11 cellular contexts compared by ENCODE assay signal in the genomic region with DNA sequence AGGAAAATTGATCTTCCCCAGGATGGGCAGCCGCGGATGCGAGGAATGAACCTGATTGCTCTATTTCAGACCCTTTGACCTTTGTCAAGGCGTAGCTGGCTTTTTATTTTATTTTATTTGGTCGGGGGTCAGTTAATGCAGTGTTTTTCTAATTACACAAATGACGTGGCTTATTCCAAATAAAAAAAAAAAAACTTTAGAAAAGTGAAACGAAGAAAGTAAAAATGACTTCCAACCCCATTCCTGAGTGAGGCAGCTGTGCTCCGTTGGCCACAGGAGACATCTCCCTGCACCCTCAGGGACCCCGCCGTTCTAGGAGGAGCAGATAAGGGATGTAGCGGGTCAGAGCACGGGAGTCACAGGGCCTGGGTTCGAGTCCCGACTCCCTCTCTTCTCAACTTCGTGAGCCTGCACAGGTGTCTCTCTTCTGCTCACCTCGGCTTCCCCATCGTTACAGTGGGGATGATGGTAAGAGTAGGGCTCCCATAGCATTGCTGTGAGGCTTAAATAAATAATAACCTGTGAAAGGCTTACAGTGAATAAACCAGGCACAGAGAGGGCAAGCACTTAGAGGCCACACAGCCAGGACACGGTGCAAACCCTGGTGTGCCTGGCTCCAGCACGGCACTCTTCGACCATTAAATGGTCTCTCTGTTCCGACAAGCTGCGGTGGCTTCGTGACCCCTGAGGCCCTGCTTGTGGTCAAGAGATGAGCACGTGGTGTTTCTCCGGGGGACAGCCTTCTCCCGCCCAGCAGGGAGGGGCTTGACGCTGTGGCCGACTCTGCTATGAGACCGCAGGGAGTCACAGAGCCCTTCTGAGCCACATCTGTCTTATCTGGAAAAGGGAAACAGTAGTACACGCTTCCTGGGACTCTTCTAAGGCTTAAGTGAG. TPM values are rescaled to one million over a fixed set of nuclear protein-coding genes. Genes with fewer than 3 reads are reported as not detected.
A peak's percentile ranks its signal among the peaks of the same experiment; 100 is the strongest.
DNase-seq lines count a peak whose midpoint lies in the region; ATAC-seq and TF ChIP-seq lines count a peak whose summit lies in the region.
"Had no signal": no experiment of that assay in that cellular context is flagged by ENCODE, and none has a peak within 500 bp of the region (broad histone marks: within the 10 kb centered on the region; RNA-seq: fewer than 3 reads in every experiment).

No MANE protein-coding gene starts in this region.

- H3K9me3 Mint-ChIP-seq in CD14-positive monocyte (peaks cover 0 to 7% (median 0%) of the 10 kb centered on the region in 7 donors), neural crest cell (no peaks in the 10 kb centered on the region)
- no peaks in the 10 kb centered on the region for H3K9me3 Mint-ChIP-seq in stimulated activated memory B cell treated with anti-CD40 and anti-IgM and Interleukin-4, amounts not matched to agents 10 μg/mL and 1 μg/mL and 100 μg/mL, for 72 hours
- H3K9me3 Mint-ChIP-seq: dendritic cell treated with granulocyte-macrophage colony-stimulating factor and Interleukin-4, amounts not matched to agents 40 ng/mL and 50 ng/mL, for 4 days had no signal

- peak overlapping the region; percentile 5 for H3K4me3 ChIP-seq in effector memory CD4-positive, alpha-beta T cell (ENCODE audit: insufficient read depth, low read depth, low read length, poor library complexity, severe bottlenecking)
- H3K4me3 ChIP-seq in dorsolateral prefrontal cortex, result peak overlapping the region in 1 of 59 donors; percentile 9
- H3K4me3 ChIP-seq: psoas muscle had no signal

- H3K4me1 Mint-ChIP-seq in CD14-positive monocyte, result peaks cover 4% of the 10 kb centered on the region
- no peaks in the 10 kb centered on the region for H3K4me1 Mint-ChIP-seq in neural crest cell
- H3K4me1 Mint-ChIP-seq in stimulated activated memory B cell treated with anti-CD40 and anti-IgM and Interleukin-4, amounts not matched to agents 10 μg/mL and 1 μg/mL and 100 μg/mL, for 72 hours, result peaks cover 10% of the 10 kb centered on the region

- H3K4me3 Mint-ChIP-seq in CD14-positive monocyte (no peak overlapping the region), neural crest cell (no peak overlapping the region)
- H3K4me3 Mint-ChIP-seq in stimulated activated memory B cell treated with anti-CD40 and anti-IgM and Interleukin-4, amounts not matched to agents 10 μg/mL and 1 μg/mL and 100 μg/mL, for 72 hours, result no peak overlapping the region

- H3K36me3 ChIP-seq in effector memory CD4-positive, alpha-beta T cell (ENCODE audit: control insufficient read depth, insufficient read depth, low read length), result no peaks in the 10 kb centered on the region
- H3K36me3 ChIP-seq: WERI-Rb-1 had no signal

- H3K9me3 ChIP-seq in effector memory CD4-positive, alpha-beta T cell (ENCODE audit: control insufficient read depth, low read length), result no peaks in the 10 kb centered on the region
- H3K9me3 ChIP-seq: psoas muscle had no signal

- peaks cover 48 to 71% (median 54%) of the 10 kb centered on the region in 3 donors for H3K27me3 Mint-ChIP-seq in CD14-positive monocyte (ENCODE audit: low read depth in 3 of 3)
- peaks cover 75% of the 10 kb centered on the region for H3K27me3 Mint-ChIP-seq in neural crest cell (ENCODE audit: low read depth)
- H3K27me3 Mint-ChIP-seq in stimulated activated memory B cell treated with anti-CD40 and anti-IgM and Interleukin-4, amounts not matched to agents 10 μg/mL and 1 μg/mL and 100 μg/mL, for 72 hours, result peaks cover 68% of the 10 kb centered on the region

- no peak for DNase-seq in CD14-positive monocyte (ENCODE audit: low spot score)
- DNase-seq in effector memory CD4-positive, alpha-beta T cell, result no peak
- DNase-seq in neural crest cell (ENCODE audit: low read depth, low spot score), result no peak
- DNase-seq in T-helper 9 cell, result no peak
- no peak for DNase-seq in dorsolateral prefrontal cortex

- H3K36me3 Mint-ChIP-seq in CD14-positive monocyte (peaks cover 0 to 3% of the 10 kb centered on the region in 2 donors), neural crest cell (ENCODE audit: low read depth) (no peaks in the 10 kb centered on the region)
- H3K36me3 Mint-ChIP-seq in stimulated activated memory B cell treated with anti-CD40 and anti-IgM and Interleukin-4, amounts not matched to agents 10 μg/mL and 1 μg/mL and 100 μg/mL, for 72 hours, result no peaks in the 10 kb centered on the region

- H3K27ac Mint-ChIP-seq in CD14-positive monocyte, result no peak overlapping the region
- no peak overlapping the region for H3K27ac Mint-ChIP-seq in neural crest cell (ENCODE audit: unreplicated experiment)
- H3K27ac Mint-ChIP-seq in stimulated activated memory B cell treated with anti-CD40 and anti-IgM and Interleukin-4, amounts not matched to agents 10 μg/mL and 1 μg/mL and 100 μg/mL, for 72 hours, result no peak overlapping the region
- H3K27ac Mint-ChIP-seq: dendritic cell treated with granulocyte-macrophage colony-stimulating factor and Interleukin-4, amounts not matched to agents 40 ng/mL and 50 ng/mL, for 4 days had no signal

- TF ChIP-seq CTCF in CD14-positive monocyte (IDR thresholded peaks at IDR 0.05) (peak; percentile 69), LNCAP (IDR thresholded peaks at IDR 0.05) (peak; percentile 1; the same call in 1 of the 2 replicates), neural crest cell (conservative IDR thresholded peaks at IDR 0.05) (peak; percentile 34), dorsolateral prefrontal cortex (IDR thresholded peaks at IDR 0.05 in 54 of 56, conservative IDR thresholded peaks at IDR 0.05 in 2 of 56; ENCODE audit: low read depth in 1 of 56, partially characterized antibody in 56 of 56) (peak in 18 of 56 donors; percentile 0 to 47 (median 14))

- intact Hi-C loops in CD14-positive monocyte (cut with micrococcal nuclease) (loop anchor here in 1 of 2 donors (5.0 kb wide), 1 partner anchor 703 kb away; no protein-coding TSS in a partner anchor), dorsolateral prefrontal cortex (cut with DNase I) (loop anchor here in 1 of 2 donors (2.0 kb wide), 1 partner anchor 702 kb away; no protein-coding TSS in a partner anchor)

- ATAC-seq in stimulated activated memory B cell treated with anti-CD40 and anti-IgM and Interleukin-4, amounts not matched to agents 10 μg/mL and 1 μg/mL and 100 μg/mL, for 72 hours, result no peak
- no peak for ATAC-seq in HG02884 (IDR thresholded peaks at IDR 0.05; ENCODE audit: unreplicated experiment)

- H3K27me3 ChIP-seq in effector memory CD4-positive, alpha-beta T cell (replicated peaks; ENCODE audit: control insufficient read depth, insufficient read depth, low read length, poor library complexity, severe bottlenecking), result peaks cover 28% of the 10 kb centered on the region
- peaks cover 2 to 68% (median 38%) of the 10 kb centered on the region in 45 donors for H3K27me3 ChIP-seq in dorsolateral prefrontal cortex

- H3K4me1 ChIP-seq in effector memory CD4-positive, alpha-beta T cell (ENCODE audit: control insufficient read depth, insufficient read depth, low read length, poor library complexity, severe bottlenecking), result peaks cover 7% of the 10 kb centered on the region

- no peak overlapping the region for H3K27ac ChIP-seq in effector memory CD4-positive, alpha-beta T cell (ENCODE audit: insufficient read depth, low read length, poor library complexity, severe bottlenecking)
- no peak overlapping the region for H3K27ac ChIP-seq in dorsolateral prefrontal cortex
- H3K27ac ChIP-seq: psoas muscle, WERI-Rb-1 had no signal

RNA-seq across cellular contexts. Expression of gene FOXF1, which starts 10.2 kb away (rescaled TPM):
- not detected for polyA plus RNA-seq in CD14-positive monocyte
- total RNA-seq in neural crest cell (not detected in 2 replicates), dorsolateral prefrontal cortex (1 to 10 TPM in 118 of 120 experiments, under 1 TPM in 2; 0.96 to 6.6 (median 2.5) TPM)

RNA-seq across cellular contexts. Expression of gene MTHFSD, which starts 34.5 kb away (rescaled TPM):
- 10 to 100 TPM in 1 of 2 donors, 1 to 10 TPM in 1; 7.2 to 11.7 TPM for polyA plus RNA-seq in CD14-positive monocyte
- 14.0 and 16.8 TPM in 2 replicates for total RNA-seq in neural crest cell
- total RNA-seq in dorsolateral prefrontal cortex, result 10 to 100 TPM; 13.7 to 33.9 (median 23.1) TPM

RNA-seq across cellular contexts. Expression of gene FOXC2, which starts 46.1 kb away (rescaled TPM):
- not detected for polyA plus RNA-seq in CD14-positive monocyte
- 0.11 TPM in 1 of 2 replicates, not detected in the other for total RNA-seq in neural crest cell
- total RNA-seq in dorsolateral prefrontal cortex, result 1 to 10 TPM in 51 of 120 experiments, under 1 TPM in 67, not detected in 2; 0.19 to 7.2 (median 0.91) TPM

RNA-seq across cellular contexts. Expression of gene FOXL1, which starts 57.8 kb away (rescaled TPM):
- polyA plus RNA-seq in CD14-positive monocyte, result not detected
- total RNA-seq in neural crest cell, result 0.09 and 0.18 TPM in 2 replicates
- 1 to 10 TPM in 34 of 120 experiments, under 1 TPM in 79, not detected in 7; 0.10 to 1.9 (median 0.57) TPM for total RNA-seq in dorsolateral prefrontal cortex
